In genomic region chr14:21024668-21025373, GRCh38 we compare ENCODE assay signal across 8 cellular contexts. TPM values are rescaled to one million over a fixed set of nuclear protein-coding genes. Genes with fewer than 3 reads are reported as not detected.
DNase-seq lines count a peak whose midpoint lies in the region; ATAC-seq, FAIRE-seq and TF ChIP-seq lines count a peak whose summit lies in the region.

NDRG2 (minus strand) TSS chr14:21025061; CDS start chr14:21023315, 1,746 bp downstream.

- H3K4me1 ChIP-seq in Loucy (ENCODE audit: insufficient read depth, low read length, poor library complexity, severe bottlenecking) (peaks cover 11% of the 10 kb centered on the region), mammary epithelial cell (ENCODE audit: insufficient read depth, low read length) (peaks cover 9% of the 10 kb centered on the region), keratinocyte (ENCODE audit: control insufficient read depth, extremely low read depth, insufficient read depth, low read length) (peaks cover 6% of the 10 kb centered on the region)

- H4K20me1 ChIP-seq in Loucy (ENCODE audit: insufficient read depth, low read length, poor library complexity, severe bottlenecking) (no peaks in the 10 kb centered on the region), mammary epithelial cell (ENCODE audit: insufficient read depth, low read length) (no peaks in the 10 kb centered on the region), keratinocyte (ENCODE audit: control insufficient read depth, extremely low read depth, insufficient read depth, low read length) (no peaks in the 10 kb centered on the region)

- intact Hi-C loops in mammary epithelial cell (cut with micrococcal nuclease): no loop called here

- no TSS peak for BruUV-seq in mammary epithelial cell (replicated peaks; lab: Mats Ljungman, UMichigan)

- H3K9me1 ChIP-seq in keratinocyte (ENCODE audit: control insufficient read depth, extremely low read depth, insufficient read depth, low read length): no peaks in the 10 kb centered on the region

- H3K27me3 ChIP-seq in Loucy (ENCODE audit: insufficient read depth, low read length, poor library complexity, severe bottlenecking) (no peaks in the 10 kb centered on the region), mammary epithelial cell (ENCODE audit: insufficient read depth, low read length) (peaks cover 17% of the 10 kb centered on the region), keratinocyte (ENCODE audit: control insufficient read depth, extremely low read depth, insufficient read depth, low read length) (peaks cover 17% of the 10 kb centered on the region)

- no peaks in the 10 kb centered on the region for H3F3A ChIP-seq in Loucy (ENCODE audit: low read depth)

- H3K4me2 ChIP-seq in Loucy (ENCODE audit: low read depth, low read length, poor library complexity, severe bottlenecking) (peak within 1 kb of the TSS; percentile 89), mammary epithelial cell (ENCODE audit: insufficient read depth, low read depth, low read length) (peak within 1 kb of the TSS; percentile 96), keratinocyte (ENCODE audit: control insufficient read depth, extremely low read depth, insufficient read depth, low read depth, low read length) (peak within 1 kb of the TSS; percentile 87)

- H3K27ac ChIP-seq in mammary epithelial cell (ENCODE audit: insufficient read depth, low read depth, low read length): no peak within 1 kb of the TSS
- H3K27ac ChIP-seq in keratinocyte (ENCODE audit: control insufficient read depth, insufficient read depth, low read length): no peak within 1 kb of the TSS

- H3K4me3 ChIP-seq in Loucy (ENCODE audit: low read length, poor library complexity, severe bottlenecking) (peak within 1 kb of the TSS; percentile 88), mammary epithelial cell (replicated peaks in 1 of 3; ENCODE audit: insufficient read depth in 1 of 3, low read depth in 2 of 3, low read length in 3 of 3) (peak within 1 kb of the TSS; percentile 40 to 59 (median 57)), keratinocyte (ENCODE audit: control insufficient read depth in 2 of 3, extremely low read depth in 1 of 3, insufficient read depth in 2 of 3, low read depth in 1 of 3, low read length in 3 of 3) (peak within 1 kb of the TSS; percentile 47 to 62 (median 61))

- H3K9ac ChIP-seq in Loucy (ENCODE audit: low read depth, low read length, poor library complexity, severe bottlenecking) (peak within 1 kb of the TSS; percentile 84), mammary epithelial cell (ENCODE audit: insufficient read depth, low read length) (no peak within 1 kb of the TSS), keratinocyte (ENCODE audit: control insufficient read depth, extremely low read depth, insufficient read depth, low read length) (peak within 1 kb of the TSS; percentile 47)

- H3K9me3 ChIP-seq in Loucy (ENCODE audit: insufficient read depth, low read depth, low read length): no peaks in the 10 kb centered on the region
- H3K9me3 ChIP-seq in mammary epithelial cell (replicated peaks; ENCODE audit: insufficient read depth, low read length): no peaks in the 10 kb centered on the region
- no peaks in the 10 kb centered on the region for H3K9me3 ChIP-seq in keratinocyte (ENCODE audit: control insufficient read depth, low read depth, low read length)

- WGBS in mammary epithelial cell (ENCODE audit: low coverage, missing lambda C conversion rate): 0% methylated on average over 9 of the region's 68 CpGs

- no peaks in the 10 kb centered on the region for H3K36me3 ChIP-seq in Loucy (ENCODE audit: insufficient read depth, low read length)
- no peaks in the 10 kb centered on the region for H3K36me3 ChIP-seq in mammary epithelial cell (ENCODE audit: insufficient read depth, low read length)
- H3K36me3 ChIP-seq in keratinocyte (ENCODE audit: control insufficient read depth in 2 of 2, extremely low read depth in 1 of 2, insufficient read depth in 2 of 2, low read length in 2 of 2): no peaks in the 10 kb centered on the region

- TF ChIP-seq CTCF in Loucy (conservative IDR thresholded peaks at IDR 0.05; ENCODE audit: low read length) (no peak), mammary epithelial cell (conservative IDR thresholded peaks at IDR 0.05 in 1 of 2, IDR thresholded peaks at IDR 0.05 in 1 of 2; ENCODE audit: extremely low read depth in 1 of 2, insufficient read depth in 1 of 2, low read depth in 1 of 2, low read length in 2 of 2) (no peak), keratinocyte (optimal IDR thresholded peaks at IDR 0.05 in 1 of 3, IDR thresholded peaks at IDR 0.05 in 1 of 3, conservative IDR thresholded peaks at IDR 0.05 in 1 of 3; ENCODE audit: extremely low read depth in 1 of 3, insufficient read depth in 2 of 3, low read length in 3 of 3) (no peak)

- no peak for FAIRE-seq in keratinocyte (lab: Jason Lieb, UNC)

- no peak for ATAC-seq in HG03460 (IDR thresholded peaks at IDR 0.05; ENCODE audit: unreplicated experiment)
- no peak for ATAC-seq in HG02763 (IDR thresholded peaks at IDR 0.05; ENCODE audit: unreplicated experiment)

- CTCF ChIA-PET in mammary epithelial cell (lab: Charles Lee; ENCODE audit: low non-redundant PET): no interaction called here

- in situ Hi-C loops in mammary epithelial cell (cut with MboI; ENCODE audit: low sequenced_read_pairs in 2 of 2): no loop called here

- DNase-seq in DMS79 treated with DMSO at 0.1 percent for 48 hours (lab: John Stamatoyannopoulos, UW) (peak; percentile 60), mammary epithelial cell (no peak), keratinocyte (ENCODE audit: low read depth, low spot score) (no peak)
- peak; percentile 47 for DNase-seq in activated CD4-positive, CD25-positive, alpha-beta regulatory T cell treated with anti-CD3 and anti-CD28 coated beads, Interleukin-2, amount 50 U/mL, for 16 hours (ENCODE audit: low read depth, low spot score)
- peak; percentile 16 to 58 (median 35) for DNase-seq in stimulated activated CD4-positive, alpha-beta T cell treated with anti-CD3 and anti-CD28 coated beads, Interleukin-12 subunit alpha, Interleukin-12 subunit beta, amount 100 ng/mL, for 48 hours (ENCODE audit: low read depth in 2 of 3, low spot score in 1 of 3)

- 0 out of 2 replicates have a peak, but pooled peaks cover 5% of the 10 kb centered on the region for H3K79me2 ChIP-seq in Loucy (ENCODE audit: insufficient read depth, low read length)
- H3K79me2 ChIP-seq in mammary epithelial cell (ENCODE audit: insufficient read depth, low read length): no peaks in the 10 kb centered on the region
- no peaks in the 10 kb centered on the region for H3K79me2 ChIP-seq in keratinocyte (ENCODE audit: control insufficient read depth, insufficient read depth, low read length)

- dilution Hi-C loops in mammary epithelial cell (cut with HindIII; ENCODE audit: low sequenced_read_pairs): no loop called here
- dilution Hi-C loops in keratinocyte (cut with MboI; ENCODE audit: extremely low pct_ligation_motif_present, low sequenced_read_pairs): no loop called here

- H3K9me2 ChIP-seq in Loucy (replicated peaks; ENCODE audit: low read depth, low read length): no peaks in the 10 kb centered on the region

- peak within 1 kb of the TSS; percentile 87 for H2AFZ ChIP-seq in Loucy (ENCODE audit: low read length)
- peak within 1 kb of the TSS; percentile 87 for H2AFZ ChIP-seq in mammary epithelial cell (ENCODE audit: low read depth, low read length)
- peak within 1 kb of the TSS; percentile 75 for H2AFZ ChIP-seq in keratinocyte (ENCODE audit: control insufficient read depth, low read length)

RNA-seq across cellular contexts. Expression of gene NDRG2, which starts in this region (rescaled TPM):
- 1 to 10 TPM; 3.0 to 8.2 TPM for total RNA-seq in mammary epithelial cell
- polyA plus RNA-seq in mammary epithelial cell (4.0 TPM), keratinocyte (11.1 to 15.4 TPM (median 12.5 TPM) in 3 replicates)
- polyA minus RNA-seq in mammary epithelial cell (5.5 TPM), keratinocyte (6.9 to 14.5 TPM (median 11.1 TPM) in 3 replicates)
- 42.2 TPM for polyA plus RNA-seq in keratinocyte (2011; ENCODE audit: low read depth)
- 8.7 and 9.3 TPM in 2 replicates for polyA plus RNA-seq in keratinocyte (2011; cell fraction: cytosol; rRNA removed)
- 19.5 and 20.5 TPM in 2 replicates for polyA plus RNA-seq in keratinocyte (2011; cell fraction: nucleus; rRNA removed)
- 7.2 and 87.6 TPM in 2 replicates for polyA plus RNA-seq in keratinocyte (2012; ENCODE audit: low replicate concordance)
- 4.4 TPM for polyA minus RNA-seq in keratinocyte (2011; cell fraction: cytosol; rRNA and poly(A)+ RNA removed)
- polyA minus RNA-seq in keratinocyte (2011; cell fraction: nucleus; rRNA and poly(A)+ RNA removed): 5.3 and 5.7 TPM in 2 replicates

Comparison
In these comparisons a context has a peak if more than half of its experiments do, and no peak if none do; other contexts are left out.
1. DNase-seq: peak in DMS79 treated with DMSO at 0.1 percent for 48 hours (single experiment), activated CD4-positive, CD25-positive, alpha-beta regulatory T cell treated with anti-CD3 and anti-CD28 coated beads, Interleukin-2, amount 50 U/mL, for 16 hours (single experiment) and stimulated activated CD4-positive, alpha-beta T cell treated with anti-CD3 and anti-CD28 coated beads, Interleukin-12 subunit alpha, Interleukin-12 subunit beta, amount 100 ng/mL, for 48 hours (3 of 3); none in mammary epithelial cell (single experiment) and keratinocyte (single experiment).
2. Peak in every context shown above with its lines, with median percentiles within 50 percentile points of each other: H2AFZ ChIP-seq, H3K4me2 ChIP-seq and H3K4me3 ChIP-seq.